In the genomic region with DNA sequence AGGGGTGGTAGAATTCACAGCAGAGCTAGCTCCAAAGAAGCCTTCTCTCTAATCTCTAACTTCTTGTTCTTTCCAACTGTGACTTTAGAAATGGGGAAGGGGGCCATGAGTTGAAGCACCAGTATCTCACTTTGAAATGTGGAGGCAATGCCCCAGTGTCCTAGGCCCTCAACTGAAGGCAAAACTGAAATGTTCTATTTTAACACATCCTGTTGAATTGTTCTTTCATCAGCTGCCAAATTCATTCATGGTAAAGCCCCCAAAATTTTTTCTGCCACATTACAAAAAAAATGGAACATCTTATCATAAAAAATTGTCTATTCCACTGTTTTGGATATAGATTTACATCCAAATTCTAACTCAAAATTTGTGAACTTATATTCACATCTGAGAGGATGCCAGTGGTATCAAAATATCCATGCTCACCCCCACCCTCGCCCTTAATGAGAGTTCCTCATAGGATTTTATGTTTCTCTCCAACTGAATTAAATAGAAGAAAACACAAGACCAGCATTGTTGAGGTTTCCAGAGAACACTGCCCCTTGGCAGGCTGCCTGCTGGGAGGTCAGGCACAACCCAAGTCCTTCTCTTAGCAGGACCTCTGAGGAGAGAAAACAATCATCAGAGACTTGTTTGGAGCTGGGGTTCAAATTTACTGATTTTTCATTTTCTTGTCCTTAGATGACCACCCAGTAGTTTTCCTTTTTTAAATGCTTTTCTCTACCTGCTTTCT, we compare ENCODE assay signal across 11 cellular contexts.
DNase-seq lines count a peak whose midpoint lies in the region; ATAC-seq, FAIRE-seq and TF ChIP-seq lines count a peak whose summit lies in the region.
"Had no signal": no experiment of that assay in that cellular context is flagged by ENCODE, and none has a peak within 500 bp of the region (broad histone marks: within the 10 kb centered on the region; RNA-seq: fewer than 3 reads in every experiment).

No MANE protein-coding gene starts in this region.

- no peaks in the 10 kb centered on the region for H3K36me3 ChIP-seq in BE2C
- H3K36me3 ChIP-seq: pancreas had no signal

- TF ChIP-seq CTCF in Calu3 (IDR thresholded peaks at IDR 0.05; ENCODE audit: unreplicated experiment) (no peak), BE2C (IDR thresholded peaks at IDR 0.05; ENCODE audit: low read depth, low read length) (no peak)

- H3K9me3 Mint-ChIP-seq in Calu3 (ENCODE audit: low read depth, unreplicated experiment) = no peaks in the 10 kb centered on the region
- peaks cover 2% of the 10 kb centered on the region for H3K9me3 Mint-ChIP-seq in activated CD4-positive, alpha-beta memory T cell treated with anti-CD3 and anti-CD28 coated beads, Interleukin-2, amount 10 ng/mL, durations not matched to agents 7 days and 5 days

- H3K4me3 Mint-ChIP-seq in Calu3 (ENCODE audit: low read depth, unreplicated experiment) = no peak overlapping the region
- H3K4me3 Mint-ChIP-seq in activated CD4-positive, alpha-beta memory T cell treated with anti-CD3 and anti-CD28 coated beads, Interleukin-2, amount 10 ng/mL, durations not matched to agents 7 days and 5 days = no peak overlapping the region

- intact Hi-C loops in Calu3 (cut with micrococcal nuclease; ENCODE audit: unreplicated experiment) = no loop called here
- intact Hi-C loops in posterior cingulate gyrus (cut with DNase I) = no loop called here

- CTCF ChIA-PET in Calu3 (lab: Charles Lee) = no interaction called here
- CTCF ChIA-PET in activated CD4-positive, alpha-beta memory T cell treated with anti-CD3 and anti-CD28 coated beads, Interleukin-2, amount 10 ng/mL, durations not matched to agents 7 days and 5 days (lab: Charles Lee) = interaction anchor here (1.1 kb wide), 1 partner anchor 13 kb away, joined by 3 read pairs; no protein-coding TSS in a partner anchor

- H3K27me3 ChIP-seq in BE2C = no peaks in the 10 kb centered on the region
- H3K27me3 ChIP-seq: pancreas had no signal

- H3K36me3 Mint-ChIP-seq in Calu3 (ENCODE audit: insufficient read depth, unreplicated experiment) = no peaks in the 10 kb centered on the region
- peaks cover 89% of the 10 kb centered on the region for H3K36me3 Mint-ChIP-seq in activated CD4-positive, alpha-beta memory T cell treated with anti-CD3 and anti-CD28 coated beads, Interleukin-2, amount 10 ng/mL, durations not matched to agents 7 days and 5 days (ENCODE audit: low read depth)

- H3K4me1 Mint-ChIP-seq in Calu3 (ENCODE audit: low read depth, unreplicated experiment) = peaks cover 11% of the 10 kb centered on the region
- peaks cover 33% of the 10 kb centered on the region for H3K4me1 Mint-ChIP-seq in activated CD4-positive, alpha-beta memory T cell treated with anti-CD3 and anti-CD28 coated beads, Interleukin-2, amount 10 ng/mL, durations not matched to agents 7 days and 5 days

- no peak for ATAC-seq in HG02763 (IDR thresholded peaks at IDR 0.05; ENCODE audit: unreplicated experiment)
- no peak for ATAC-seq in HG03045 (IDR thresholded peaks at IDR 0.05; ENCODE audit: unreplicated experiment)
- ATAC-seq: pancreas had no signal

- DNase-seq in Calu3 = peak; percentile 34
- no peak for DNase-seq in activated CD4-positive, alpha-beta memory T cell treated with anti-CD3 and anti-CD28 coated beads, Interleukin-2, amount 10 ng/mL, durations not matched to agents 7 days and 5 days
- DNase-seq in frontal cortex (ENCODE audit: low spot score in 2 of 2) = peak in 1 of 2 donors; percentile 12
- DNase-seq in posterior cingulate gyrus = peak; percentile 82 to 98 (median 92)
- no peak for DNase-seq in BE2C
- DNase-seq in DMS 273 (lab: John Stamatoyannopoulos, UW; ENCODE audit: unreplicated experiment) = no peak
- DNase-seq: activated gamma-delta T cell treated with Interleukin-2 at 50 U/mL for 16 hours, NCI-H524 treated with DMSO at 0.1 percent for 48 hours had no signal

- H3K4me1 ChIP-seq in BE2C = no peaks in the 10 kb centered on the region
- H3K4me1 ChIP-seq: pancreas had no signal

- POLR2A ChIA-PET in activated CD4-positive, alpha-beta memory T cell treated with anti-CD3 and anti-CD28 coated beads, Interleukin-2, amount 10 ng/mL, durations not matched to agents 7 days and 5 days (lab: Charles Lee) = interaction anchor here (1.0 kb wide), 1 partner anchor 146 kb away, joined by 3 read pairs; no protein-coding TSS in a partner anchor

- FAIRE-seq in frontal cortex (lab: Jason Lieb, UNC) = peak; percentile 92
- FAIRE-seq: pancreas had no signal

- H3K9me3 ChIP-seq in BE2C = peaks cover 3% of the 10 kb centered on the region; the same call in 1 of the 2 replicates
- H3K9me3 ChIP-seq: pancreas had no signal

- BruUV-seq in Calu3 (replicated peaks; lab: Mats Ljungman, UMichigan) = no TSS peak

- no peaks in the 10 kb centered on the region for H3K27me3 Mint-ChIP-seq in Calu3 (ENCODE audit: unreplicated experiment)
- H3K27me3 Mint-ChIP-seq in activated CD4-positive, alpha-beta memory T cell treated with anti-CD3 and anti-CD28 coated beads, Interleukin-2, amount 10 ng/mL, durations not matched to agents 7 days and 5 days = no peaks in the 10 kb centered on the region

- no peak overlapping the region for H3K4me3 ChIP-seq in BE2C (ENCODE audit: low read depth, low read length)
- H3K4me3 ChIP-seq: pancreas had no signal

- H3K27ac Mint-ChIP-seq in Calu3 (ENCODE audit: unreplicated experiment) = no peak overlapping the region
- H3K27ac Mint-ChIP-seq in activated CD4-positive, alpha-beta memory T cell treated with anti-CD3 and anti-CD28 coated beads, Interleukin-2, amount 10 ng/mL, durations not matched to agents 7 days and 5 days = peak overlapping the region; percentile 36

Comparison
In these comparisons a context has a peak if more than half of its experiments do, and no peak if none do; other contexts are left out.
1. DNase-seq: peak in Calu3 (single experiment) and posterior cingulate gyrus (10 of 10); none in activated CD4-positive, alpha-beta memory T cell treated with anti-CD3 and anti-CD28 coated beads, Interleukin-2, amount 10 ng/mL, durations not matched to agents 7 days and 5 days (single experiment), BE2C (single experiment) and DMS 273 (single experiment).